ENCODE assay signal across 1 cellular context in the genomic region with DNA sequence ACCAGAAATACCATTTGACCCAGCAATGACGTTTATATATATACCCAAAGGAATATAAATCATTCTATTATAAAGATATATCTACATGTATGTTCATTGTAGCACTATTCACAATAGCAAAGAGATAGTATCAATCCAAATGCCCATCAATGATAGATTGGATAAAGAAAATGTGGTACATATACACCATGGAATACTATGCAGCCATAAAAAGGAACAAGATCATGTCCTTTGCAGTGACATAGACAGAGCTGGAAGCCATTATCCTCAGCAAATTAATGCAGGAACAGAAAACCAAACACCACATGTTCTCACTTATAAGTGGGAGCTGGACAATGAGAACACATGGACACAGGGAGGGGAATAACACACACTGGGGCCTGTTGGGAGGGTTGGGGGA. TPM values are rescaled to one million over a fixed set of nuclear protein-coding genes. Genes with fewer than 3 reads are reported as not detected.
"Had no signal": no experiment of that assay in that cellular context is flagged by ENCODE, and none has a peak within 500 bp of the region (broad histone marks: within the 10 kb centered on the region; RNA-seq: fewer than 3 reads in every experiment).

No MANE protein-coding gene starts in this region.

RNA-seq across cellular contexts. Expression of a gene that starts 55.5 kb away (rescaled TPM):
- polyA plus RNA-seq: IgD-negative memory B cell had no signal
